ENCODE assay signal across 9 cellular contexts in the genomic region with DNA sequence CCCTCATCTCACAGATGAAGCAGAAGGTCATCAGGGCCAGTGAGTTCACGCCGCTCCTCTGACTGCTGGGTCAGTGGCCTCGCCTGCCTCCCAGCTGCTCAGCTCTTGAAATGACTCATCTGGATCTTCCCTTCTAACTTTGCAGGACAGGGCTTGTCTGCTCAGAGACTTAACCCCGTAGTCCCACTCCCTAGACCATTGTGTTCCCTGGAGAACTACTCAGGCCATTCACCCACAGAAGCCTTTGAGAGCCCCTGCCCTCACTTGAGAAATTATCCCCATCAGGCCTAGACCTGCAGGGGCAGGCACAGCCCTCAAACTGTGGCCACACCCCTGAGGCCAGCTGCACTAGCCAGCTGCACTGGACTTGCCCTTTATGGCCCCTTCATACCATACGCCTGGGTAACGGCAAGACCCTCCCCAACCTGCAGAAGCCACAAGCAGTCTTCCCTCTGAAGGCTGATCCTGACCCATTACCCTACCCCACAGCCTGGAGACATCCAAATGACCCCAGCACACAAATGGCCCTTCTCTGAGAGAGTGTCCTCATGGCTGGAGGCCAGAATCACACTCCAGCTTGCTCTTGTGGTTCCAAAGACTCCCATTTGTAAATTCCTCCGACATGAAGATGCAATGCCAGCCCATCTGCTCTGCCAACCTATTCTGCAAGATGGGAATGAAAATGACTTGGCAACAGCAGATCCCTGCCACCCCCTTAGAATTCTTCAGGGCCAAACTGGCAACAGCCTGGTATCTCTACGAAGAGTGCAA. TPM values are rescaled to one million over a fixed set of nuclear protein-coding genes. Genes with fewer than 3 reads are reported as not detected.
DNase-seq lines count a peak whose midpoint lies in the region; ATAC-seq and TF ChIP-seq lines count a peak whose summit lies in the region.
"Had no signal": no experiment of that assay in that cellular context is flagged by ENCODE, and none has a peak within 500 bp of the region (broad histone marks: within the 10 kb centered on the region; RNA-seq: fewer than 3 reads in every experiment).

No MANE protein-coding gene starts in this region.

- H3K36me3 Mint-ChIP-seq in activated naive CD8-positive, alpha-beta T cell, result no peaks in the 10 kb centered on the region
- H3K36me3 Mint-ChIP-seq in activated CD8-positive, alpha-beta memory T cell treated with anti-CD3 and anti-CD28 coated beads, Interleukin-2, amount 10 ng/mL, durations not matched to agents 7 days and 5 days, result peaks cover 55% of the 10 kb centered on the region

- ATAC-seq in HG02623 (IDR thresholded peaks at IDR 0.05; ENCODE audit: unreplicated experiment) (peak; percentile 52), HG02763 (IDR thresholded peaks at IDR 0.05; ENCODE audit: unreplicated experiment) (no peak)
- ATAC-seq in activated CD8-positive, alpha-beta memory T cell treated with anti-CD3 and anti-CD28 coated beads, Interleukin-2, amount 10 ng/mL, durations not matched to agents 7 days and 5 days, result no peak

- peak overlapping the region; percentile 82 for H3K27ac Mint-ChIP-seq in activated naive CD8-positive, alpha-beta T cell
- no peak overlapping the region for H3K27ac Mint-ChIP-seq in activated CD8-positive, alpha-beta memory T cell treated with anti-CD3 and anti-CD28 coated beads, Interleukin-2, amount 10 ng/mL, durations not matched to agents 7 days and 5 days

- no peaks in the 10 kb centered on the region for H3K9me3 Mint-ChIP-seq in activated naive CD8-positive, alpha-beta T cell (ENCODE audit: low read depth)
- no peaks in the 10 kb centered on the region for H3K9me3 Mint-ChIP-seq in activated CD8-positive, alpha-beta memory T cell treated with anti-CD3 and anti-CD28 coated beads, Interleukin-2, amount 10 ng/mL, durations not matched to agents 7 days and 5 days (ENCODE audit: low read depth)

- no peaks in the 10 kb centered on the region for H3K9me3 ChIP-seq in BE2C
- H3K9me3 ChIP-seq: thoracic aorta had no signal

- H3K27me3 ChIP-seq in BE2C, result no peaks in the 10 kb centered on the region

- DNase-seq in GM10248 (ENCODE audit: extremely low spot score), result peak; percentile 51
- DNase-seq in islet precursor cell, result peak; percentile 91
- no peak for DNase-seq in UCSD-AML1 (lab: John Stamatoyannopoulos, UW; ENCODE audit: unreplicated experiment)
- DNase-seq in BE2C, result no peak
- no peak for DNase-seq in activated CD8-positive, alpha-beta memory T cell treated with anti-CD3 and anti-CD28 coated beads, Interleukin-2, amount 10 ng/mL, durations not matched to agents 7 days and 5 days

- POLR2A ChIA-PET in GM10248 (lab: Yijun Ruan, JAX), result no interaction called here

- H3K4me1 ChIP-seq in BE2C, result peaks cover 8% of the 10 kb centered on the region

- no peak for TF ChIP-seq CTCF in GM10248 (IDR thresholded peaks at IDR 0.05; ENCODE audit: control extremely low read depth, extremely low read depth, low read depth, missing control alignments)
- TF ChIP-seq CTCF in BE2C (IDR thresholded peaks at IDR 0.05; ENCODE audit: low read depth, low read length), result no peak

- no peak overlapping the region for H3K4me3 Mint-ChIP-seq in activated naive CD8-positive, alpha-beta T cell
- no peak overlapping the region for H3K4me3 Mint-ChIP-seq in activated CD8-positive, alpha-beta memory T cell treated with anti-CD3 and anti-CD28 coated beads, Interleukin-2, amount 10 ng/mL, durations not matched to agents 7 days and 5 days

- H3K4me1 Mint-ChIP-seq in activated naive CD8-positive, alpha-beta T cell (ENCODE audit: low read depth), result peaks cover 89% of the 10 kb centered on the region
- H3K4me1 Mint-ChIP-seq in activated CD8-positive, alpha-beta memory T cell treated with anti-CD3 and anti-CD28 coated beads, Interleukin-2, amount 10 ng/mL, durations not matched to agents 7 days and 5 days, result peaks cover 32% of the 10 kb centered on the region

- no peaks in the 10 kb centered on the region for H3K36me3 ChIP-seq in BE2C
- H3K36me3 ChIP-seq: thoracic aorta had no signal

- no peak overlapping the region for H3K4me3 ChIP-seq in BE2C (ENCODE audit: low read depth, low read length)
- H3K4me3 ChIP-seq: thoracic aorta had no signal

- CTCF ChIA-PET in GM10248 (lab: Yijun Ruan, JAX), result interaction anchor here (1.2 to 2.8 kb wide), 3 partner anchors 12 to 51 kb away, joined by 3 to 15 read pairs (median 8); no protein-coding TSS in a partner anchor
- CTCF ChIA-PET in activated CD8-positive, alpha-beta memory T cell treated with anti-CD3 and anti-CD28 coated beads, Interleukin-2, amount 10 ng/mL, durations not matched to agents 7 days and 5 days (lab: Charles Lee), result interaction anchor here (0.7 kb wide), 1 partner anchor 25 kb away, joined by 3 read pairs; no protein-coding TSS in a partner anchor

- no peaks in the 10 kb centered on the region for H3K27me3 Mint-ChIP-seq in activated naive CD8-positive, alpha-beta T cell
- H3K27me3 Mint-ChIP-seq in activated CD8-positive, alpha-beta memory T cell treated with anti-CD3 and anti-CD28 coated beads, Interleukin-2, amount 10 ng/mL, durations not matched to agents 7 days and 5 days, result no peaks in the 10 kb centered on the region

RNA-seq across cellular contexts. Expression of a gene that starts 33.2 kb away (rescaled TPM):
- polyA plus RNA-seq in BE2C (2012; ENCODE audit: insufficient read depth, insufficient read length, low read depth), result 0.56 TPM
- 100 to 1,000 TPM; 121 to 129 TPM for total RNA-seq in activated CD8-positive, alpha-beta memory T cell treated with anti-CD3 and anti-CD28 coated beads, Interleukin-2, amount 10 ng/mL, durations not matched to agents 7 days and 5 days

RNA-seq across cellular contexts. Expression of a gene that starts 58.6 kb away (rescaled TPM):
- 46.7 TPM for polyA plus RNA-seq in BE2C (2012; ENCODE audit: insufficient read depth, insufficient read length, low read depth)
- 10 to 100 TPM; 12.4 to 14.2 TPM for total RNA-seq in activated CD8-positive, alpha-beta memory T cell treated with anti-CD3 and anti-CD28 coated beads, Interleukin-2, amount 10 ng/mL, durations not matched to agents 7 days and 5 days

Comparison
In these comparisons a context has a peak if more than half of its experiments do, and no peak if none do; other contexts are left out.
1. DNase-seq: peak in GM10248 (single experiment) and islet precursor cell (single experiment); none in UCSD-AML1 (single experiment), BE2C (single experiment) and activated CD8-positive, alpha-beta memory T cell treated with anti-CD3 and anti-CD28 coated beads, Interleukin-2, amount 10 ng/mL, durations not matched to agents 7 days and 5 days (single experiment).